9 cellular contexts compared by ENCODE assay signal in the genomic region with DNA sequence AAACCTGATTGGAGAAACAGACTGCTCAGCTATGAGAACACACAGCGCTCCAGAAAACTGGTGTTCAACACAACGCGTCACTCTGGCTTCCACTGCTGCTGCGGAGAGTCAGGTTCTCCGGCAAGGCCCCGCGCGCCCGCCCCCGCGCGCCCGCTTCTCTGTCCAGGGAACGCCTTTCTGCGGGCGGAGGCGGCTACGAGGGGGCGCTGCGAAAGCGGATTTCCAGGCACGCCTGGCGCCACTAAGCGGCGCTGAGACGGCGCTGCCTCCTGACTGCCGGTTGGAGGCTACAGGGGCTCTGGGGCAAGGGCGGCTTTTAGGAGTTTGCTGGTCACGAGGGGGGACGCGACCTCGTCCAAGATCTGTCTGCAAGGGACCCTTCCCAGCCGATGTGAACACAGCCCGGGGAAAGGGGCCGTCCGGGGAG. TPM values are rescaled to one million over a fixed set of nuclear protein-coding genes. Genes with fewer than 3 reads are reported as not detected.
DNase-seq lines count a peak whose midpoint lies in the region; ATAC-seq, FAIRE-seq and TF ChIP-seq lines count a peak whose summit lies in the region.
"Not testable (repeated sequence)": the region's sequence is repeated elsewhere in the genome, so short reads cannot be mapped to it uniquely, and the experiment has no call there.
"Had no signal": no experiment of that assay in that cellular context is flagged by ENCODE, and none has a peak within 500 bp of the region (broad histone marks: within the 10 kb centered on the region; RNA-seq: fewer than 3 reads in every experiment).

No MANE protein-coding gene starts in this region.

- FAIRE-seq in A549 (lab: Jason Lieb, UNC), result not testable (repeated sequence)

- ATAC-seq in A549 (peak; percentile 57 to 74), GM18511 (IDR thresholded peaks at IDR 0.05; ENCODE audit: unreplicated experiment) (peak; percentile 64), psoas muscle (peak; percentile 79 to 93 (median 82))
- ATAC-seq in activated T-helper 17 cell treated with anti-CD3 and anti-CD28 coated beads, Interleukin-2, amount 50 U/mL, for 72 hours (replicated peaks), result peak; percentile 61

- TF ChIP-seq CTCF in A549 (IDR thresholded peaks at IDR 0.05), result peak; percentile 53
- TF ChIP-seq CTCF in epithelial cell of esophagus (IDR thresholded peaks at IDR 0.05; ENCODE audit: insufficient read depth, low read depth, low read length, missing control alignments); psoas muscle (IDR thresholded peaks at IDR 0.05): not testable (repeated sequence)

- not testable (repeated sequence) for H3K36me3 Mint-ChIP-seq in activated T-helper 17 cell treated with anti-CD3 and anti-CD28 coated beads, Interleukin-2, amount 50 U/mL, for 72 hours (ENCODE audit: low read depth)

- H3K36me3 ChIP-seq in psoas muscle (ENCODE audit: insufficient read depth in 1 of 2, low read depth in 1 of 2), result not testable (repeated sequence)

- TF ChIP-seq POLR2A in A549 (IDR thresholded peaks at IDR 0.05; ENCODE audit: low read length), result not testable (repeated sequence)

- H3K4me3 ChIP-seq in A549, result peak overlapping the region; percentile 17; the same call in 1 of the 3 replicates
- H3K4me3 ChIP-seq in Jurkat, Clone E6-1 (ENCODE audit: low read length), result peak overlapping the region; percentile 18
- peak overlapping the region; percentile 8 for H3K4me3 ChIP-seq in epithelial cell of esophagus (ENCODE audit: low read length)
- peak overlapping the region; percentile 38 for H3K4me3 ChIP-seq in psoas muscle

- H3K4me1 Mint-ChIP-seq in activated T-helper 17 cell treated with anti-CD3 and anti-CD28 coated beads, Interleukin-2, amount 50 U/mL, for 72 hours, result not testable (repeated sequence)

- H3K4me1 ChIP-seq in A549, result peaks cover 35% of the 10 kb centered on the region
- H3K4me1 ChIP-seq in psoas muscle, result not testable (repeated sequence)

- H3K27me3 Mint-ChIP-seq in activated T-helper 17 cell treated with anti-CD3 and anti-CD28 coated beads, Interleukin-2, amount 50 U/mL, for 72 hours, result not testable (repeated sequence)

- peak overlapping the region; percentile 73 to 87 for H3K27ac ChIP-seq in A549
- not testable (repeated sequence) for H3K27ac ChIP-seq in psoas muscle

- TF ChIP-seq EP300 in A549 (IDR thresholded peaks at IDR 0.05), result not testable (repeated sequence)

- POLR2A ChIA-PET in A549 (lab: Yijun Ruan, JAX), result not testable (repeated sequence)

- H3K9me3 Mint-ChIP-seq in activated T-helper 17 cell treated with anti-CD3 and anti-CD28 coated beads, Interleukin-2, amount 50 U/mL, for 72 hours, result not testable (repeated sequence)

- H3K9me3 ChIP-seq in A549, psoas muscle: not testable (repeated sequence)

- H3K27me3 ChIP-seq in psoas muscle (ENCODE audit: insufficient read depth in 3 of 3, low read length in 2 of 3), result not testable (repeated sequence)

- DNase-seq in A549 (ENCODE audit: low read depth in 1 of 2, low spot score in 1 of 2), result peak in 1 of 2 experiments; percentile 80
- not testable (repeated sequence) for DNase-seq in Jurkat, Clone E6-1 (ENCODE audit: low read depth, low spot score)
- peak; percentile 84 for DNase-seq in RKO (ENCODE audit: low spot score)
- DNase-seq in epithelial cell of esophagus (ENCODE audit: low read depth), result peak; percentile 73
- peak; percentile 80 for DNase-seq in left kidney (ENCODE audit: low read depth, low spot score)
- DNase-seq in psoas muscle, result peak; percentile 37 to 73

- 0% methylated on average over 2 of the region's 37 CpGs for WGBS in A549 (ENCODE audit: missing lambda C conversion rate)
- 2 to 3% (median 2%) methylated on average over 14 to 28 of the region's 37 CpGs for WGBS in psoas muscle, 3 donors

- peak overlapping the region; percentile 91 for H3K4me2 ChIP-seq in A549

- TF ChIP-seq RAD21 in A549 (conservative IDR thresholded peaks at IDR 0.05 in 1 of 2, IDR thresholded peaks at IDR 0.05 in 1 of 2), result peak; percentile 34 to 64; a peak in 4 of 5 replicates

- not testable (repeated sequence) for H3K4me3 Mint-ChIP-seq in activated T-helper 17 cell treated with anti-CD3 and anti-CD28 coated beads, Interleukin-2, amount 50 U/mL, for 72 hours

- intact Hi-C loops in psoas muscle (cut with DNase I), result not testable (repeated sequence)

- H3K27ac Mint-ChIP-seq in activated T-helper 17 cell treated with anti-CD3 and anti-CD28 coated beads, Interleukin-2, amount 50 U/mL, for 72 hours, result not testable (repeated sequence)

- CTCF ChIA-PET in A549 (lab: Yijun Ruan, JAX), result interaction anchor here (0.6 kb wide), 1 partner anchor 77 kb away, joined by 4 read pairs; no protein-coding TSS in a partner anchor

TF ChIP-seq in A549, 52 proteins besides CTCF, POLR2A, EP300 and RAD21:
- TF ChIP-seq JUN (IDR thresholded peaks at IDR 0.05) (peak in 1 of 2 experiments; percentile 26; a peak in 1 of 5 replicates), SMC3 (IDR thresholded peaks at IDR 0.05) (peak; percentile 60)
- TF ChIP-seq, protein P1, sequence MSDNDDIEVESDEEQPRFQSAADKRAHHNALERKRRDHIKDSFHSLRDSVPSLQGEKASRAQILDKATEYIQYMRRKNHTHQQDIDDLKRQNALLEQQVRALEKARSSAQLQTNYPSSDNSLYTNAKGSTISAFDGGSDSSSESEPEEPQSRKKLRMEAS (IDR thresholded peaks at IDR 0.05), result peak; percentile 43; the same call in 1 of the 2 replicates
TF ChIP-seq in A549: peak in this region for 3; not testable (repeated sequence) for 49.

RNA-seq across cellular contexts. Expression of a gene that starts 22.6 kb away (rescaled TPM):
- polyA plus RNA-seq in A549 (2011; rRNA removed), result 7.5 and 8.1 TPM in 2 replicates
- 6.5 and 9.0 TPM in 2 replicates for polyA plus RNA-seq in A549 (2012; cell fraction: cytosol; rRNA removed)
- polyA plus RNA-seq in A549 (2012; cell fraction: nucleus; rRNA removed), result 17.5 and 22.6 TPM in 2 replicates
- 35.3 to 42.3 TPM (median 38.8 TPM) in 3 replicates for polyA plus RNA-seq in A549 (2017; fragmentation: RNase III; extraction: RNeasy Plus Mini Kit Qiagen cat#74134 plus additional on column Dnase treatment)
- 9.6 and 10.5 TPM in 2 replicates for polyA minus RNA-seq in A549 (2011; rRNA and poly(A)+ RNA removed)
- polyA plus RNA-seq in Jurkat, Clone E6-1 (2012; ENCODE audit: insufficient read depth, insufficient read length), result not detected
- total RNA-seq in activated T-helper 17 cell treated with anti-CD3 and anti-CD28 coated beads, Interleukin-2, amount 50 U/mL, for 72 hours, result not detected
- under 1 TPM in 1 of 4 donors, not detected in 3; 0.17 TPM for total RNA-seq in psoas muscle
- under 1 TPM; 0.03 to 0.08 (median 0.05) TPM for polyA plus RNA-seq in psoas muscle

RNA-seq across cellular contexts. Expression of a gene that starts 30.2 kb away (rescaled TPM):
- polyA plus RNA-seq in A549 (2011; rRNA removed) (not detected in 2 replicates), A549 (2017; fragmentation: RNase III; extraction: RNeasy Plus Mini Kit Qiagen cat#74134 plus additional on column Dnase treatment) (1.1 TPM in 1 of 3 replicates, not detected in the others), psoas muscle (not detected)
- polyA plus RNA-seq in A549 (2012; cell fraction: cytosol; rRNA removed), result 0.44 TPM in 1 of 2 replicates, not detected in the other
- not detected in 2 replicates for polyA plus RNA-seq in A549 (2012; cell fraction: nucleus; rRNA removed)
- not detected in 2 replicates for polyA minus RNA-seq in A549 (2011; rRNA and poly(A)+ RNA removed)
- not detected for polyA plus RNA-seq in Jurkat, Clone E6-1 (2012; ENCODE audit: insufficient read depth, insufficient read length)
- not detected for total RNA-seq in activated T-helper 17 cell treated with anti-CD3 and anti-CD28 coated beads, Interleukin-2, amount 50 U/mL, for 72 hours
- total RNA-seq in psoas muscle, result not detected
- total RNA-seq: mononuclear cell had no signal
